Comparison of ENCODE assay signal across 22 cellular contexts in genomic region chr6:136092897-136093296, GRCh38.
"Had no signal": no experiment of that assay in that cellular context is flagged by ENCODE, and none has a peak within 500 bp of the region (broad histone marks: within the 10 kb centered on the region; RNA-seq: fewer than 3 reads in every experiment).

No MANE protein-coding gene starts in this region.

- DNase-seq: activated B cell treated with CpG ODN at 0.5 μM for 24 hours; activated CD4-positive, alpha-beta T cell treated with anti-CD3 and anti-CD28 coated beads for 1 hour; activated CD4-positive, alpha-beta T cell treated with anti-CD3 and anti-CD28 coated beads, Interleukin-2, amount 10 ng/mL, durations not matched to agents 24 days and 14 days; activated CD4-positive, alpha-beta T cell treated with anti-CD3 and anti-CD28 coated beads, Interleukin-2, amount 50 U/mL, for 48 hours; activated CD8-positive, alpha-beta memory T cell treated with anti-CD3 and anti-CD28 coated beads, Interleukin-2, amount 10 ng/mL, durations not matched to agents 7 days and 5 days; activated gamma-delta T cell; activated naive CD4-positive, alpha-beta T cell treated with anti-CD3 and anti-CD28 coated beads for 36 hours; activated T-cell treated with anti-CD3 and anti-CD28 coated beads, Interleukin-2, amount 50 U/mL, for 4 hours; amygdala; cortex of kidney; Kasumi-1; KBM-7; NCI-H1048; NCI-H1694 treated with DMSO at 0.1 percent for 48 hours; NCI-H2029 treated with DMSO at 0.1 percent for 48 hours; NCI-H2171; NCI-H345; NCI-H510A; NCI-H526 treated with DMSO at 0.1 percent for 48 hours; SIG-M5; T-helper 2 cell; T1000 had no signal
